ENCODE assay signal across 14 cellular contexts in the genomic region with DNA sequence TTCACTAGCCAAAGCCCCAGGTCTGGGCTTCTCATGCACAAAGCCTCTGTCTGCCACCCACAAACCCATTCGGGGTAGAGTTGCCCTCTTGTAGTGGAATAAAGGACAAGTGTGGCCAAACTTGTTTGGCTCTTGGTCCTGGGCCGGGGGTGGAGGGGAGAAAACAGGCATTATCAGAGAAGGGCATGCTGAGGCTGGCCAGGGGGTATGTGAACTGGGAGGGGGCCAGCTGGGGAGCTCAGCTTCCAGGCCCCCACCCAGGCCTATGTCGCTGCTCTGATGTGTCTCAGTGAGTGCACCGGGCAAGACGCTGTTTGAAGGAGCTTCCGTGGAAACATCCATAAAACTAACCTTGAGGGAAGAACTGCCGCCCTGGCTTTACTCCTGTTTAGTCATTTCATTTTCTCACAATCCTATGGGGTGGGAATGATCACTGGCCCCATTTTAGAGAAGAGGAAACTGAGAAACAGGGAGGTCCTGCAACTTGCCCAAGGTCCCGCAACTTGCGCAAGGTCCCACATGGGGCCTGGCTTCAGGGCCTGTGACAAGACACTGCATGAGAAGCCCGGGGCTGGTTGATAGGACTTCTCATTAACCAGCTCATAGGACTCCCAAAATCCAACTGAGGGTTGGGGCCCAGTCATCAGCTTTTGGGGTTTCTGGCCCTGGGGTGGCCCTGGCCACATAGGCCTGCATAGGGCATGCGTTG. TPM values are rescaled to one million over a fixed set of nuclear protein-coding genes. Genes with fewer than 3 reads are reported as not detected.
DNase-seq lines count a peak whose midpoint lies in the region; ATAC-seq and TF ChIP-seq lines count a peak whose summit lies in the region.
"Had no signal": no experiment of that assay in that cellular context is flagged by ENCODE, and none has a peak within 500 bp of the region (broad histone marks: within the 10 kb centered on the region; RNA-seq: fewer than 3 reads in every experiment).

No MANE protein-coding gene starts in this region.

- peaks cover 16% of the 10 kb centered on the region for H3K4me1 ChIP-seq in HEK293 (ENCODE audit: control insufficient read depth, insufficient read depth, low read length)
- H3K4me1 ChIP-seq: breast epithelium had no signal

- no peaks in the 10 kb centered on the region for H3K36me3 ChIP-seq in HEK293 (ENCODE audit: control insufficient read depth in 2 of 2, insufficient read depth in 1 of 2, low read length in 2 of 2)
- H3K36me3 ChIP-seq: breast epithelium, SJSA1 had no signal

- POLR2A ChIA-PET in HEK293 (lab: Yijun Ruan, JAX) = interaction anchor here (0.6 to 3.6 kb wide), 3 partner anchors 15 to 72 kb away, joined by 4 to 28 read pairs (median 5); partner anchors contain the start of gene CCNE1
- POLR2A ChIA-PET in naive thymus-derived CD8-positive, alpha-beta T cell (lab: Charles Lee) = interaction anchor here (1.2 to 5.6 kb wide), 4 partner anchors 10 to 237 kb away, joined by 3 to 118 read pairs (median 6); partner anchors contain the start of gene POP4

- DNase-seq in chondrocyte (ENCODE audit: low spot score) = peak; percentile 46
- DNase-seq in naive thymus-derived CD8-positive, alpha-beta T cell = no peak
- DNase-seq in immature natural killer cell = no peak
- DNase-seq in NCI-H82 treated with DMSO at 0.1 percent for 48 hours (lab: John Stamatoyannopoulos, UW; ENCODE audit: unreplicated experiment) = no peak
- DNase-seq in NCI-H774 (lab: John Stamatoyannopoulos, UW) = no peak
- DNase-seq in Ammon's horn (ENCODE audit: low spot score) = no peak
- DNase-seq: activated CD4-positive, CD25-positive, alpha-beta regulatory T cell; NCI-H1092 treated with DMSO at 0.1 percent for 48 hours; NCI-H524 treated with DMSO at 0.1 percent for 48 hours; stimulated activated CD4-positive, alpha-beta T cell treated with anti-CD3 and anti-CD28 coated beads, Interleukin-15, amount 100 ng/mL, for 24 hours had no signal

- CTCF ChIA-PET in HEK293 (lab: Yijun Ruan, JAX) = interaction anchor here (0.6 to 1.5 kb wide), 5 partner anchors 12 to 128 kb away, joined by 3 to 6 read pairs (median 4); partner anchors contain the start of gene C19orf12

- peak overlapping the region; percentile 6; the same call in 1 of the 2 replicates for H3K27ac ChIP-seq in C4-2B
- H3K27ac ChIP-seq in HEK293 (ENCODE audit: extremely low read depth, low read depth, low read length) = 0 out of 2 replicates have a peak overlapping the region, but pooled peaks have one; percentile 18
- H3K27ac ChIP-seq: breast epithelium, SJSA1 had no signal

- no peak for ATAC-seq in naive thymus-derived CD8-positive, alpha-beta T cell

- TF ChIP-seq CTCF in C4-2B (conservative IDR thresholded peaks at IDR 0.05) (no peak), HEK293 (tag by site-specific recombination; IDR thresholded peaks at IDR 0.05) (no peak), chondrocyte (IDR thresholded peaks at IDR 0.05) (no peak)

- H3K4me3 ChIP-seq in HEK293 (ENCODE audit: low read depth, low read length) = no peak overlapping the region
- H3K4me3 ChIP-seq: SJSA1 had no signal

- H3K4me3 Mint-ChIP-seq in chondrocyte (ENCODE audit: unreplicated experiment) (peak overlapping the region; percentile 9), immature natural killer cell (no peak overlapping the region)
- H3K4me3 Mint-ChIP-seq in naive thymus-derived CD8-positive, alpha-beta T cell = peak overlapping the region in 7 of 10 donors; percentile 5 to 97 (median 31)

- no peaks in the 10 kb centered on the region for H3K9me3 ChIP-seq in HEK293 (ENCODE audit: control insufficient read depth, insufficient read depth, low read depth, low read length)
- H3K9me3 ChIP-seq: breast epithelium had no signal

- H3K36me3 Mint-ChIP-seq in chondrocyte (ENCODE audit: low read depth) (no peaks in the 10 kb centered on the region), immature natural killer cell (no peaks in the 10 kb centered on the region)
- no peaks in the 10 kb centered on the region for H3K36me3 Mint-ChIP-seq in naive thymus-derived CD8-positive, alpha-beta T cell

- H3K4me1 Mint-ChIP-seq in chondrocyte (ENCODE audit: low read depth) (peaks cover 17% of the 10 kb centered on the region), immature natural killer cell (peaks cover 13 to 15% of the 10 kb centered on the region in 2 donors)
- peaks cover 14 to 19% (median 16%) of the 10 kb centered on the region in 4 donors for H3K4me1 Mint-ChIP-seq in naive thymus-derived CD8-positive, alpha-beta T cell

- no peak overlapping the region for H3K27ac Mint-ChIP-seq in chondrocyte (ENCODE audit: unreplicated experiment)
- H3K27ac Mint-ChIP-seq in naive thymus-derived CD8-positive, alpha-beta T cell = peak overlapping the region in 4 of 10 donors; percentile 8 to 44 (median 30)
- no peak overlapping the region for H3K27ac Mint-ChIP-seq in immature natural killer cell

- H3K27me3 Mint-ChIP-seq in chondrocyte (ENCODE audit: low read depth) (peaks cover 5% of the 10 kb centered on the region), immature natural killer cell (ENCODE audit: low read depth in 3 of 3) (peaks cover 4 to 11% (median 10%) of the 10 kb centered on the region in 3 donors)
- peaks cover 0 to 8% (median 0%) of the 10 kb centered on the region in 5 donors for H3K27me3 Mint-ChIP-seq in naive thymus-derived CD8-positive, alpha-beta T cell

- H3K9me3 Mint-ChIP-seq in chondrocyte (ENCODE audit: low read depth) (no peaks in the 10 kb centered on the region), immature natural killer cell (no peaks in the 10 kb centered on the region)
- no peaks in the 10 kb centered on the region for H3K9me3 Mint-ChIP-seq in naive thymus-derived CD8-positive, alpha-beta T cell

TF ChIP-seq in HEK293, 187 proteins besides CTCF, POLR2A, EP300 and RAD21:
- TF ChIP-seq, protein P1, sequence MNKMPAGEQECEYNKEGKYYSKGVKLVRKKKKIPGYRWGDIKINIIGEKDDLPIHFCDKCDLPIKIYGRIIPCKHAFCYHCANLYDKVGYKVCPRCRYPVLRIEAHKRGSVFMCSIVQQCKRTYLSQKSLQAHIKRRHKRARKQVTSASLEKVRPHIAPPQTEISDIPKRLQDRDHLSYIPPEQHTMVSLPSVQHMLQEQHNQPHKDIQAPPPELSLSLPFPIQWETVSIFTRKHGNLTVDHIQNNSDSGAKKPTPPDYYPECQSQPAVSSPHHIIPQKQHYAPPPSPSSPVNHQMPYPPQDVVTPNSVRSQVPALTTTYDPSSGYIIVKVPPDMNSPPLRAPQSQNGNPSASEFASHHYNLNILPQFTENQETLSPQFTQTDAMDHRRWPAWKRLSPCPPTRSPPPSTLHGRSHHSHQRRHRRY (tag by site-specific recombination; IDR thresholded peaks at IDR 0.05) = no peak
- TF ChIP-seq ZNF792 (tag by site-specific recombination; IDR thresholded peaks at IDR 0.05) (no peak), ZNF202 (tag by site-specific recombination; IDR thresholded peaks at IDR 0.05; ENCODE audit: borderline replicate concordance) (no peak), ZSCAN18 (tag by site-specific recombination; IDR thresholded peaks at IDR 0.05) (no peak), ZNF112 (tag by site-specific recombination; IDR thresholded peaks at IDR 0.05) (no peak), KLF7 (tag by site-specific recombination; IDR thresholded peaks at IDR 0.05; ENCODE audit: borderline replicate concordance) (no peak)

RNA-seq across cellular contexts. Expression of gene CCNE1, which starts 30.8 kb away (rescaled TPM):
- total RNA-seq in chondrocyte = 7.6 to 13.4 TPM (median 8.2 TPM) in 3 replicates
- total RNA-seq in naive thymus-derived CD8-positive, alpha-beta T cell = 1 to 10 TPM; 6.4 to 8.8 TPM
- 1 to 10 TPM; 1.5 to 3.7 (median 2.6) TPM for polyA plus RNA-seq in naive thymus-derived CD8-positive, alpha-beta T cell
- polyA plus RNA-seq in immature natural killer cell = under 1 TPM in 2 of 3 donors, not detected in 1; 0.22 to 0.39 TPM

Comparison
In these comparisons a context has a peak if more than half of its experiments do, and no peak if none do; other contexts are left out.
1. H3K4me3 Mint-ChIP-seq: peak in chondrocyte (single experiment) and naive thymus-derived CD8-positive, alpha-beta T cell (7 of 10); none in immature natural killer cell (0 of 5).